In the genomic region with DNA sequence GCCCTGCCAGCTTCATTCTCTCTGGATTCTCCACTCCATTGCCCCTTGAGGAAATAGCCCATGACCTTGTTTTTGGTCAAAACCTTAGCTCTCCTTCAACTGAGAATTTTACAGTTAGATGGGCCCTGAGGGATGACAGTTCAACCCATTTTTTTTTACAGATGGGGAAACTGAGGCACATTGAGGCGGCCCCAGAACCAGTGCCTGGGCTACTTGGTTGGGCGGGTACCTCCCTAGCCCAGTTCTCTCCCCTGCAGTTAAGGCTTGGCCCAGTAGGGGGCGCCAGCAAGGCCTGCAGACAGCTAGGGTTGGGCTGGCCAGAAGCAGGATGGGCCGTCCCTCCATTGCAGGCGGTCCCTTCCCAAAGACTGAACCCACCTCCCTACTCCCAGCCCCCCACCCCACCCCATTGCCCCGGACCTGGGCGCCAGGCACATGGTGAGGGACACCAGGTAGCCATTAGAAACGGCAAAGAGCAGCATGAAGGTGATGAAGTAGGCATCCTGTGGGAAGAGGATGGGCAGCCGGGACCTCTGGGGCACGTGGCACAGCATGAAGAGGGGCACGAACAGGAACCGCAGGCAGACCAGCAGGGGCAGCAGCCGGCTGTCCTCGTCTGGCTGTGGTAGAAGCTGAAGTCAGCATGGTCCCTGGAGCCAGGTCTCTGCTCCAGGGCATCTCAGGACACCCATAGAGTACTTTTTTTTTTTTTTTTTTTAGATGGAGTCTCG, we compare ENCODE assay signal across 8 cellular contexts. TPM values are rescaled to one million over a fixed set of nuclear protein-coding genes. Genes with fewer than 3 reads are reported as not detected.
A peak's percentile ranks its signal among the peaks of the same experiment; 100 is the strongest.
DNase-seq lines count a peak whose midpoint lies in the region; TF ChIP-seq lines count a peak whose summit lies in the region.

No MANE protein-coding gene starts in this region.

- H3K36me3 Mint-ChIP-seq in activated T-helper 1 cell treated with anti-CD3 and anti-CD28 coated beads, Interleukin-12 subunit alpha, Interleukin-12 subunit beta, Interleukin-2, Interleukin-4 antibody, amounts not matched to agents 30 ng/mL and 10 ng/mL and 1 ng/mL, durations not matched to agents 14 hours and 24 hours and 36 hours (ENCODE audit: low read depth), result peaks cover 6% of the 10 kb centered on the region

- H3K79me2 ChIP-seq in OCI-LY7 (ENCODE audit: insufficient read depth, low read depth, low read length), result no peaks in the 10 kb centered on the region

- peak; percentile 96 for TF ChIP-seq CTCF in OCI-LY7 (conservative IDR thresholded peaks at IDR 0.05; ENCODE audit: low read length)

- H2AFZ ChIP-seq in OCI-LY7 (ENCODE audit: low read length), result no peak overlapping the region

- H3K4me3 ChIP-seq in OCI-LY7 (ENCODE audit: low read depth, low read length, poor library complexity, severe bottlenecking), result no peak overlapping the region

- H3K9me2 ChIP-seq in OCI-LY7 (ENCODE audit: insufficient read depth, low read length), result no peaks in the 10 kb centered on the region

- CTCF ChIA-PET in OCI-LY7 (lab: Charles Lee; ENCODE audit: unreplicated experiment), result interaction anchor here (0.5 to 1.1 kb wide), 3 partner anchors 8 to 1023 kb away, joined by 3 read pairs; no protein-coding TSS in a partner anchor

- intact Hi-C loops in OCI-LY7 (cut with micrococcal nuclease; ENCODE audit: unreplicated experiment) (no loop called here), head of caudate nucleus (cut with DNase I) (no loop called here)
- intact Hi-C loops in activated T-helper 1 cell treated with anti-CD3 and anti-CD28 coated beads, Interleukin-12 subunit alpha, Interleukin-12 subunit beta, Interleukin-2, Interleukin-4 antibody, amounts not matched to agents 30 ng/mL and 10 ng/mL and 1 ng/mL, durations not matched to agents 14 hours and 24 hours and 36 hours (cut with micrococcal nuclease), result loop anchor here (1.0 kb wide), 1 partner anchor 16 kb away; no protein-coding TSS in a partner anchor

- peak; percentile 32 for DNase-seq in NCI-H146 (lab: John Stamatoyannopoulos, UW)
- no peak for DNase-seq in NCI-H146 treated with DMSO at 0.1 percent for 48 hours (lab: John Stamatoyannopoulos, UW; ENCODE audit: unreplicated experiment)
- peak; percentile 55 for DNase-seq in OCI-LY7 (ENCODE audit: low spot score)
- DNase-seq in activated T-helper 1 cell treated with anti-CD3 and anti-CD28 coated beads, Interleukin-12 subunit alpha, Interleukin-12 subunit beta, Interleukin-2, Interleukin-4 antibody, amounts not matched to agents 30 ng/mL and 10 ng/mL and 1 ng/mL, durations not matched to agents 14 hours and 24 hours and 36 hours (ENCODE audit: low spot score), result peak; percentile 50
- DNase-seq in head of caudate nucleus, result peak in 27 of 42 donors; percentile 12 to 70 (median 47)
- DNase-seq in stimulated activated CD4-positive, alpha-beta T cell treated with anti-CD3 and anti-CD28 coated beads, Interleukin-1b, Interleukin-23, amount 100 ng/mL, for 48 hours, result peak; percentile 80
- DNase-seq in inferior parietal cortex (ENCODE audit: extremely low spot score), result no peak
- no peak for DNase-seq in cerebellum (ENCODE audit: low spot score)

- peaks cover 78% of the 10 kb centered on the region for H3K36me3 ChIP-seq in OCI-LY7 (ENCODE audit: insufficient read depth, low read length)

- H3K9me3 ChIP-seq in OCI-LY7 (ENCODE audit: low read length), result no peaks in the 10 kb centered on the region

- POLR2A ChIA-PET in OCI-LY7 (lab: Charles Lee), result interaction anchor here (0.7 to 1.1 kb wide), 2 partner anchors 20 to 75 kb away, joined by 4 read pairs; a partner anchor contains a TSS

- no TSS peak for BruUV-seq in OCI-LY7 (replicated peaks; lab: Mats Ljungman, UMichigan)

- no peak overlapping the region for H3K4me2 ChIP-seq in OCI-LY7 (ENCODE audit: low read length)

- no peaks in the 10 kb centered on the region for H4K20me1 ChIP-seq in OCI-LY7 (ENCODE audit: insufficient read depth, low read length)

- H3K4me1 Mint-ChIP-seq in activated T-helper 1 cell treated with anti-CD3 and anti-CD28 coated beads, Interleukin-12 subunit alpha, Interleukin-12 subunit beta, Interleukin-2, Interleukin-4 antibody, amounts not matched to agents 30 ng/mL and 10 ng/mL and 1 ng/mL, durations not matched to agents 14 hours and 24 hours and 36 hours (ENCODE audit: low read depth), result no peaks in the 10 kb centered on the region

- no peaks in the 10 kb centered on the region for H3K27me3 Mint-ChIP-seq in activated T-helper 1 cell treated with anti-CD3 and anti-CD28 coated beads, Interleukin-12 subunit alpha, Interleukin-12 subunit beta, Interleukin-2, Interleukin-4 antibody, amounts not matched to agents 30 ng/mL and 10 ng/mL and 1 ng/mL, durations not matched to agents 14 hours and 24 hours and 36 hours (ENCODE audit: insufficient read depth)

- H3K27ac ChIP-seq in OCI-LY7 (ENCODE audit: low read depth, low read length, poor library complexity, severe bottlenecking), result no peak overlapping the region

- H3K4me3 Mint-ChIP-seq in activated T-helper 1 cell treated with anti-CD3 and anti-CD28 coated beads, Interleukin-12 subunit alpha, Interleukin-12 subunit beta, Interleukin-2, Interleukin-4 antibody, amounts not matched to agents 30 ng/mL and 10 ng/mL and 1 ng/mL, durations not matched to agents 14 hours and 24 hours and 36 hours, result no peak overlapping the region

- H3K27ac Mint-ChIP-seq in activated T-helper 1 cell treated with anti-CD3 and anti-CD28 coated beads, Interleukin-12 subunit alpha, Interleukin-12 subunit beta, Interleukin-2, Interleukin-4 antibody, amounts not matched to agents 30 ng/mL and 10 ng/mL and 1 ng/mL, durations not matched to agents 14 hours and 24 hours and 36 hours, result no peak overlapping the region

- no peaks in the 10 kb centered on the region for H3K9me3 Mint-ChIP-seq in activated T-helper 1 cell treated with anti-CD3 and anti-CD28 coated beads, Interleukin-12 subunit alpha, Interleukin-12 subunit beta, Interleukin-2, Interleukin-4 antibody, amounts not matched to agents 30 ng/mL and 10 ng/mL and 1 ng/mL, durations not matched to agents 14 hours and 24 hours and 36 hours

- no peaks in the 10 kb centered on the region for H3K4me1 ChIP-seq in OCI-LY7 (ENCODE audit: insufficient read depth, low read length, poor library complexity, severe bottlenecking)

RNA-seq across cellular contexts. Expression of a gene that starts 7.6 kb away (rescaled TPM):
- total RNA-seq in OCI-LY7 (2014; rRNA removed; shearing (Covaris generic)), result 24.7 and 33.6 TPM in 2 replicates
- 55.6 and 56.4 TPM in 2 replicates for total RNA-seq in OCI-LY7 (2022)
- total RNA-seq in activated T-helper 1 cell treated with anti-CD3 and anti-CD28 coated beads, Interleukin-12 subunit alpha, Interleukin-12 subunit beta, Interleukin-2, Interleukin-4 antibody, amounts not matched to agents 30 ng/mL and 10 ng/mL and 1 ng/mL, durations not matched to agents 14 hours and 24 hours and 36 hours, result 14.3 and 16.6 TPM in 2 replicates
- 1.2 TPM for total RNA-seq in cerebellum

RNA-seq across cellular contexts. Expression of a gene that starts 16.5 kb away (rescaled TPM):
- total RNA-seq in OCI-LY7 (2014; rRNA removed; shearing (Covaris generic)), result 10.7 and 11.7 TPM in 2 replicates
- total RNA-seq in OCI-LY7 (2022) (9.4 and 9.8 TPM in 2 replicates), cerebellum (42.7 TPM)
- 10.6 and 12.1 TPM in 2 replicates for total RNA-seq in activated T-helper 1 cell treated with anti-CD3 and anti-CD28 coated beads, Interleukin-12 subunit alpha, Interleukin-12 subunit beta, Interleukin-2, Interleukin-4 antibody, amounts not matched to agents 30 ng/mL and 10 ng/mL and 1 ng/mL, durations not matched to agents 14 hours and 24 hours and 36 hours

RNA-seq across cellular contexts. Expression of a gene that starts 19.1 kb away (rescaled TPM):
- total RNA-seq in OCI-LY7 (2014; rRNA removed; shearing (Covaris generic)), result 43.8 and 56.2 TPM in 2 replicates
- total RNA-seq in OCI-LY7 (2022) (35.9 and 43.1 TPM in 2 replicates), cerebellum (10.3 TPM)
- total RNA-seq in activated T-helper 1 cell treated with anti-CD3 and anti-CD28 coated beads, Interleukin-12 subunit alpha, Interleukin-12 subunit beta, Interleukin-2, Interleukin-4 antibody, amounts not matched to agents 30 ng/mL and 10 ng/mL and 1 ng/mL, durations not matched to agents 14 hours and 24 hours and 36 hours, result 63.1 and 67.1 TPM in 2 replicates

RNA-seq across cellular contexts. Expression of a gene that starts 27.7 kb away (rescaled TPM):
- total RNA-seq in OCI-LY7 (2014; rRNA removed; shearing (Covaris generic)), result 1.2 and 1.6 TPM in 2 replicates
- total RNA-seq in OCI-LY7 (2022), result 2.9 and 3.7 TPM in 2 replicates
- total RNA-seq in activated T-helper 1 cell treated with anti-CD3 and anti-CD28 coated beads, Interleukin-12 subunit alpha, Interleukin-12 subunit beta, Interleukin-2, Interleukin-4 antibody, amounts not matched to agents 30 ng/mL and 10 ng/mL and 1 ng/mL, durations not matched to agents 14 hours and 24 hours and 36 hours, result 0.78 and 0.86 TPM in 2 replicates
- 0.64 TPM for total RNA-seq in cerebellum

RNA-seq across cellular contexts. Expression of a gene that starts 47.1 kb away (rescaled TPM):
- total RNA-seq in OCI-LY7 (2014; rRNA removed; shearing (Covaris generic)), result 0.08 TPM in 1 of 2 replicates, not detected in the other
- total RNA-seq in OCI-LY7 (2022) (0.18 and 0.46 TPM in 2 replicates), cerebellum (5.2 TPM)
- total RNA-seq in activated T-helper 1 cell treated with anti-CD3 and anti-CD28 coated beads, Interleukin-12 subunit alpha, Interleukin-12 subunit beta, Interleukin-2, Interleukin-4 antibody, amounts not matched to agents 30 ng/mL and 10 ng/mL and 1 ng/mL, durations not matched to agents 14 hours and 24 hours and 36 hours, result 0.10 TPM in 1 of 2 replicates, not detected in the other

Comparison
In these comparisons a context has a peak if more than half of its experiments do, and no peak if none do; other contexts are left out.
1. DNase-seq: peak in NCI-H146 (single experiment), OCI-LY7 (single experiment), activated T-helper 1 cell treated with anti-CD3 and anti-CD28 coated beads, Interleukin-12 subunit alpha, Interleukin-12 subunit beta, Interleukin-2, Interleukin-4 antibody, amounts not matched to agents 30 ng/mL and 10 ng/mL and 1 ng/mL, durations not matched to agents 14 hours and 24 hours and 36 hours (single experiment), head of caudate nucleus (27 of 42) and stimulated activated CD4-positive, alpha-beta T cell treated with anti-CD3 and anti-CD28 coated beads, Interleukin-1b, Interleukin-23, amount 100 ng/mL, for 48 hours (single experiment); none in NCI-H146 treated with DMSO at 0.1 percent for 48 hours (single experiment), inferior parietal cortex (single experiment) and cerebellum (single experiment).